Comparison of ENCODE assay signal across 17 cellular contexts in the genomic region with DNA sequence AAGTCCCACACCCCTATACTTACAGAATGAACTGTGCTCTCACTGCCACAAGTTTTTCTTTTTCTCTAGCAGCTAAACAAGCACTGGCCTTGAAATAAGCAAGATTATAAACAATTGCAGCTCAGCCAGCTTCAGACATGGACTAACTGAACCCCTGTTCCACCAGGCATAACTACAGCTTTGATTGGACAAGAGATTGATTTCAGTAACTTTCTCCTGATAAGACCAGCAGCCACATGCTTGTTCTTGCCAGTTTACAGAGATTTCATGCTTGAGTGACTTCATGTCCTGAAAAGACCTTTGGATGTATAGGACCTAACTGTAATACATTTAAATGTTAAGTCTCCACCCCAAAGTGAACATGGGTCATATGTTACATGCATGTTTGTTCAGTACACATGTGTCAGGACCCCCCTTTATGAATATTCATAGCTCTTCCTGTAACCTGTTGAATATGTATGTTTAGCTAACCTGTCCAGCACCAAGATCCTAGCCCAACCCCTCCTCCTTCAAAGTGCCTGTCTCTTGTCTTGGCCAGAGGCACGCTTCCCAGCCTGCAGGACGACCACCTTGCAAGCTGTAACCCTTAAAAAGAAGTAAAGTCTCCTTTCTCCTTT. TPM values are rescaled to one million over a fixed set of nuclear protein-coding genes. Genes with fewer than 3 reads are reported as not detected.
DNase-seq lines count a peak whose midpoint lies in the region; ATAC-seq and TF ChIP-seq lines count a peak whose summit lies in the region.
"Had no signal": no experiment of that assay in that cellular context is flagged by ENCODE, and none has a peak within 500 bp of the region (broad histone marks: within the 10 kb centered on the region; RNA-seq: fewer than 3 reads in every experiment).

No MANE protein-coding gene starts in this region.

- H3K4me3 ChIP-seq in BE2C (ENCODE audit: low read depth, low read length): peak overlapping the region; percentile 7; the same call in 1 of the 2 replicates
- H3K4me3 ChIP-seq: Peyer's patch had no signal

- ATAC-seq in GM21381 (IDR thresholded peaks at IDR 0.05; ENCODE audit: unreplicated experiment) (no peak), HG02763 (IDR thresholded peaks at IDR 0.05; ENCODE audit: unreplicated experiment) (no peak), GM19035 (IDR thresholded peaks at IDR 0.05; ENCODE audit: unreplicated experiment) (no peak)

- TF ChIP-seq CTCF in BE2C (IDR thresholded peaks at IDR 0.05; ENCODE audit: low read depth, low read length): no peak

- H3K9me3 ChIP-seq in BE2C: no peaks in the 10 kb centered on the region

- no peaks in the 10 kb centered on the region for H3K27me3 ChIP-seq in BE2C
- H3K27me3 ChIP-seq: Peyer's patch had no signal

- H3K36me3 ChIP-seq in BE2C: no peaks in the 10 kb centered on the region
- H3K36me3 ChIP-seq: Peyer's patch had no signal

- H3K4me1 ChIP-seq in BE2C: peaks cover 3% of the 10 kb centered on the region; the same call in 1 of the 2 replicates
- H3K4me1 ChIP-seq: Peyer's patch had no signal

- no peak for DNase-seq in BE2C
- DNase-seq in GF-D8 (lab: John Stamatoyannopoulos, UW): peak; percentile 26
- peak; percentile 80 for DNase-seq in NCI-H526 treated with DMSO at 0.1 percent for 48 hours (lab: John Stamatoyannopoulos, UW)
- DNase-seq in astrocyte of the hippocampus (ENCODE audit: low read depth, low spot score): peak; percentile 23
- no peak for DNase-seq in dermis blood vessel endothelial cell
- DNase-seq: CD4-positive, alpha-beta memory T cell; H9; MM.1S; NCI-H2029; NCI-H345; NCI-H748 treated with DMSO at 0.1 percent for 48 hours; Peyer's patch; Right ventricle myocardium superior had no signal

RNA-seq across cellular contexts. Expression of gene ZNF275, which starts 27.9 kb away (rescaled TPM):
- polyA plus RNA-seq in BE2C (2012; ENCODE audit: insufficient read depth, insufficient read length, low read depth): 12.4 TPM
- total RNA-seq in dermis blood vessel endothelial cell: 5.3 and 7.3 TPM in 2 replicates

RNA-seq across cellular contexts. Expression of gene PNMA6E, which starts 39.3 kb away (rescaled TPM):
- 0.19 TPM for polyA plus RNA-seq in BE2C (2012; ENCODE audit: insufficient read depth, insufficient read length, low read depth)
- not detected in 2 replicates for total RNA-seq in dermis blood vessel endothelial cell
- total RNA-seq: CD4-positive, alpha-beta memory T cell; H9; Peyer's patch; Right ventricle myocardium superior had no signal
- polyA plus RNA-seq: CD4-positive, alpha-beta memory T cell had no signal

RNA-seq across cellular contexts. Expression of gene PNMA6F, which starts 40.3 kb away (rescaled TPM):
- polyA plus RNA-seq in BE2C (2012; ENCODE audit: insufficient read depth, insufficient read length, low read depth): not detected
- total RNA-seq in dermis blood vessel endothelial cell: not detected in 2 replicates
- total RNA-seq: CD4-positive, alpha-beta memory T cell; H9; HT1080; Peyer's patch; Right ventricle myocardium superior had no signal
- polyA plus RNA-seq: CD4-positive, alpha-beta memory T cell had no signal

RNA-seq across cellular contexts. Expression of gene ZFP92, which starts 49.4 kb away (rescaled TPM):
- 0.76 TPM for polyA plus RNA-seq in BE2C (2012; ENCODE audit: insufficient read depth, insufficient read length, low read depth)
- 0.51 and 0.70 TPM in 2 replicates for total RNA-seq in dermis blood vessel endothelial cell

Comparison
In these comparisons a context has a peak if more than half of its experiments do, and no peak if none do; other contexts are left out.
1. DNase-seq: peak in GF-D8 (single experiment), NCI-H526 treated with DMSO at 0.1 percent for 48 hours (single experiment) and astrocyte of the hippocampus (single experiment); none in BE2C (single experiment) and dermis blood vessel endothelial cell (single experiment).